ENCODE assay signal across 15 cellular contexts in genomic region chr16:74874912-74875311, GRCh38.
DNase-seq lines count a peak whose midpoint lies in the region; ATAC-seq, FAIRE-seq and TF ChIP-seq lines count a peak whose summit lies in the region.
"Had no signal": no experiment of that assay in that cellular context is flagged by ENCODE, and none has a peak within 500 bp of the region (broad histone marks: within the 10 kb centered on the region; RNA-seq: fewer than 3 reads in every experiment).

No MANE protein-coding gene starts in this region.

- no peak overlapping the region for H3K9ac ChIP-seq in neural progenitor cell

- POLR2A ChIA-PET in activated CD4-positive, alpha-beta T cell treated with anti-CD3 and anti-CD28 coated beads, Interleukin-2, amount 10 ng/mL, durations not matched to agents 7 days and 5 days (lab: Charles Lee), result interaction anchor here (0.7 kb wide), 1 partner anchor 163 kb away, joined by 3 read pairs; no protein-coding TSS in a partner anchor

- intact Hi-C loops in pancreas (cut with DNase I), result no loop called here

- no peak for FAIRE-seq in pancreas (lab: Jason Lieb, UNC)
- FAIRE-seq: bronchial epithelial cell, RCC 7860 had no signal

- H3K4me2 ChIP-seq in neural progenitor cell, result no peak overlapping the region

- peaks cover 3% of the 10 kb centered on the region for H4K20me1 ChIP-seq in neural progenitor cell (ENCODE audit: low read depth)

- H3K9me3 ChIP-seq in pancreas, result no peaks in the 10 kb centered on the region
- no peaks in the 10 kb centered on the region for H3K9me3 ChIP-seq in neural progenitor cell (ENCODE audit: low read depth)
- H3K9me3 ChIP-seq: spleen had no signal

- H3K79me2 ChIP-seq in neural progenitor cell (ENCODE audit: low read depth), result no peaks in the 10 kb centered on the region

- no peak overlapping the region for H3K4me3 Mint-ChIP-seq in activated CD4-positive, alpha-beta T cell treated with anti-CD3 and anti-CD28 coated beads, Interleukin-2, amount 10 ng/mL, durations not matched to agents 7 days and 5 days
- no peak overlapping the region for H3K4me3 Mint-ChIP-seq in neural progenitor cell
- H3K4me3 Mint-ChIP-seq: activated naive CD8-positive, alpha-beta T cell had no signal

- no peaks in the 10 kb centered on the region for H3K27me3 ChIP-seq in pancreas
- no peaks in the 10 kb centered on the region for H3K27me3 ChIP-seq in neural progenitor cell
- H3K27me3 ChIP-seq: spleen had no signal

- CTCF ChIA-PET in activated CD4-positive, alpha-beta T cell treated with anti-CD3 and anti-CD28 coated beads, Interleukin-2, amount 10 ng/mL, durations not matched to agents 7 days and 5 days (lab: Charles Lee), result interaction anchor here (0.7 to 3.9 kb wide), 2 partner anchors 12 to 432 kb away, joined by 4 to 14 read pairs; no protein-coding TSS in a partner anchor

- no peak for DNase-seq in activated CD4-positive, alpha-beta T cell treated with anti-CD3 and anti-CD28 coated beads, Interleukin-2, amount 10 ng/mL, durations not matched to agents 7 days and 5 days
- no peak for DNase-seq in activated CD4-positive, alpha-beta T cell treated with anti-CD3 and anti-CD28 coated beads, Interleukin-2, amount 50 U/mL, for 48 hours
- DNase-seq in HT-29 (ENCODE audit: low spot score) (peak; percentile 30), epithelial cell of esophagus (ENCODE audit: low read depth) (peak; percentile 47), pancreas (peak; percentile 32 to 89 (median 74)), neural progenitor cell (ENCODE audit: low spot score) (no peak), nucleus accumbens (lab: John Stamatoyannopoulos, UW) (no peak)
- DNase-seq: hypothalamus; spleen; stimulated activated naive CD4-positive, alpha-beta T cell had no signal

- peaks cover 27% of the 10 kb centered on the region for H3K36me3 Mint-ChIP-seq in activated CD4-positive, alpha-beta T cell treated with anti-CD3 and anti-CD28 coated beads, Interleukin-2, amount 10 ng/mL, durations not matched to agents 7 days and 5 days (ENCODE audit: low read depth)
- H3K36me3 Mint-ChIP-seq in neural progenitor cell, result peaks cover 12% of the 10 kb centered on the region

- H3F3A ChIP-seq in neural progenitor cell (ENCODE audit: low read depth), result peaks cover 4% of the 10 kb centered on the region

- H3K4me1 ChIP-seq in pancreas (no peaks in the 10 kb centered on the region), neural progenitor cell (no peaks in the 10 kb centered on the region)
- H3K4me1 ChIP-seq: spleen had no signal

- ATAC-seq in pancreas, result peak; percentile 89 to 94 (median 92)
- no peak for ATAC-seq in GM21390 (IDR thresholded peaks at IDR 0.05; ENCODE audit: unreplicated experiment)

- H3K27ac Mint-ChIP-seq in activated CD4-positive, alpha-beta T cell treated with anti-CD3 and anti-CD28 coated beads, Interleukin-2, amount 10 ng/mL, durations not matched to agents 7 days and 5 days, result peak overlapping the region; percentile 80
- no peak overlapping the region for H3K27ac Mint-ChIP-seq in neural progenitor cell
- H3K27ac Mint-ChIP-seq: progenitor cell of endocrine pancreas had no signal

- no peak overlapping the region for H2AFZ ChIP-seq in neural progenitor cell (replicated peaks)

- H3K4me1 Mint-ChIP-seq in activated CD4-positive, alpha-beta T cell treated with anti-CD3 and anti-CD28 coated beads, Interleukin-2, amount 10 ng/mL, durations not matched to agents 7 days and 5 days, result peaks cover 21% of the 10 kb centered on the region
- no peaks in the 10 kb centered on the region for H3K4me1 Mint-ChIP-seq in neural progenitor cell

- H3K27ac ChIP-seq in pancreas (no peak overlapping the region), neural progenitor cell (no peak overlapping the region)
- H3K27ac ChIP-seq: spleen had no signal

- H3K36me3 ChIP-seq in pancreas (peaks cover 0 to 15% (median 0%) of the 10 kb centered on the region in 3 donors), neural progenitor cell (no peaks in the 10 kb centered on the region)

- H3K9me3 Mint-ChIP-seq in activated CD4-positive, alpha-beta T cell treated with anti-CD3 and anti-CD28 coated beads, Interleukin-2, amount 10 ng/mL, durations not matched to agents 7 days and 5 days, result no peaks in the 10 kb centered on the region
- no peaks in the 10 kb centered on the region for H3K9me3 Mint-ChIP-seq in neural progenitor cell

- 40 to 57% methylated on average over 11 to 12 of the region's 12 CpGs for WGBS in pancreas, 2 donors

- H3K4me3 ChIP-seq in epithelial cell of esophagus (ENCODE audit: low read length) (no peak overlapping the region), pancreas (no peak overlapping the region), neural progenitor cell (no peak overlapping the region)
- H3K4me3 ChIP-seq: spleen had no signal

- TF ChIP-seq CTCF in epithelial cell of esophagus (IDR thresholded peaks at IDR 0.05; ENCODE audit: insufficient read depth, low read depth, low read length, missing control alignments) (no peak), pancreas (IDR thresholded peaks at IDR 0.05) (no peak), neural progenitor cell (IDR thresholded peaks at IDR 0.05) (no peak)

- no peaks in the 10 kb centered on the region for H3K27me3 Mint-ChIP-seq in activated CD4-positive, alpha-beta T cell treated with anti-CD3 and anti-CD28 coated beads, Interleukin-2, amount 10 ng/mL, durations not matched to agents 7 days and 5 days
- H3K27me3 Mint-ChIP-seq in neural progenitor cell (ENCODE audit: insufficient read depth, low read depth), result no peaks in the 10 kb centered on the region
- H3K27me3 Mint-ChIP-seq: activated naive CD8-positive, alpha-beta T cell; progenitor cell of endocrine pancreas had no signal

Comparison
In these comparisons a context has a peak if more than half of its experiments do, and no peak if none do; other contexts are left out.
1. DNase-seq: peak in HT-29 (single experiment), epithelial cell of esophagus (single experiment) and pancreas (6 of 6); none in activated CD4-positive, alpha-beta T cell treated with anti-CD3 and anti-CD28 coated beads, Interleukin-2, amount 10 ng/mL, durations not matched to agents 7 days and 5 days (single experiment), activated CD4-positive, alpha-beta T cell treated with anti-CD3 and anti-CD28 coated beads, Interleukin-2, amount 50 U/mL, for 48 hours (0 of 2), neural progenitor cell (single experiment) and nucleus accumbens (0 of 56).